14 cellular contexts compared by ENCODE assay signal in genomic region chr5:74434124-74434899, GRCh38.
DNase-seq lines count a peak whose midpoint lies in the region; TF ChIP-seq lines count a peak whose summit lies in the region.
"Had no signal": no experiment of that assay in that cellular context is flagged by ENCODE, and none has a peak within 500 bp of the region (broad histone marks: within the 10 kb centered on the region; RNA-seq: fewer than 3 reads in every experiment).

No MANE protein-coding gene starts in this region.

- 55 to 86% methylated on average over 1 to 4 of the region's 4 CpGs for whole genome bisulfite sequencing in endodermal cell (ENCODE audit: insufficient coverage in 1 of 2, insufficient read length in 1 of 2), 2 experiments
- WGBS in mesendoderm (ENCODE audit: extremely low coverage, insufficient coverage, low lambda C conversion rate), result no CpG with 5 or more reads among the region's 4 CpGs

- H3K4me3 ChIP-seq in ACC112 (ENCODE audit: low read depth, low read length) (peak overlapping the region; percentile 22; the same call in 1 of the 2 replicates), endodermal cell (ENCODE audit: low read length) (no peak overlapping the region), mesendoderm (ENCODE audit: low read length) (no peak overlapping the region), vagina (no peak overlapping the region)
- H3K4me3 ChIP-seq: SK-N-MC had no signal

- H3K4me1 ChIP-seq in ACC112 (ENCODE audit: control insufficient read depth, insufficient read depth, low read length, unreplicated experiment), result peaks cover 10% of the 10 kb centered on the region
- peaks cover 16% of the 10 kb centered on the region for H3K4me1 ChIP-seq in endodermal cell (ENCODE audit: control insufficient read depth, insufficient read depth, low read length)
- peaks cover 11% of the 10 kb centered on the region for H3K4me1 ChIP-seq in mesendoderm (ENCODE audit: control insufficient read depth, low read depth, low read length)
- peaks cover 14% of the 10 kb centered on the region for H3K4me1 ChIP-seq in vagina
- H3K4me1 ChIP-seq: breast epithelium had no signal

- H3K9ac ChIP-seq in endodermal cell (ENCODE audit: extremely low read depth, low read length, poor library complexity, severe bottlenecking) (no peak overlapping the region), mesendoderm (ENCODE audit: low read length) (no peak overlapping the region)

- H3K79me2 ChIP-seq in ACC112 (ENCODE audit: control insufficient read depth, insufficient read depth, low read length, unreplicated experiment) (no peaks in the 10 kb centered on the region), mesendoderm (ENCODE audit: control insufficient read depth, insufficient read depth, low read length) (no peaks in the 10 kb centered on the region)

- H4K8ac ChIP-seq in mesendoderm (ENCODE audit: low read depth, low read length), result no peak overlapping the region

- H3K4ac ChIP-seq in mesendoderm (ENCODE audit: low read depth, low read length), result no peak overlapping the region

- no peak overlapping the region for H2BK15ac ChIP-seq in mesendoderm (replicated peaks; ENCODE audit: low read depth)

- H3K27me3 Mint-ChIP-seq in endodermal cell (ENCODE audit: insufficient read depth), result peaks cover 5% of the 10 kb centered on the region

- peaks cover 21% of the 10 kb centered on the region for H3K9me3 Mint-ChIP-seq in endodermal cell

- no peaks in the 10 kb centered on the region for H3K79me1 ChIP-seq in mesendoderm (ENCODE audit: low read length)

- no peaks in the 10 kb centered on the region for H3K27me3 ChIP-seq in ACC112 (ENCODE audit: insufficient read depth, low read length)
- no peaks in the 10 kb centered on the region for H3K27me3 ChIP-seq in endodermal cell (ENCODE audit: control insufficient read depth, insufficient read depth, low read length, poor library complexity, severe bottlenecking)
- H3K27me3 ChIP-seq in mesendoderm (ENCODE audit: insufficient read depth, low read length, poor library complexity), result no peaks in the 10 kb centered on the region
- no peaks in the 10 kb centered on the region for H3K27me3 ChIP-seq in vagina
- H3K27me3 ChIP-seq: breast epithelium, gastrocnemius medialis had no signal

- no peak overlapping the region for H3K4me2 ChIP-seq in mesendoderm (ENCODE audit: low read length)

- H2BK5ac ChIP-seq in mesendoderm (ENCODE audit: low read length), result peak overlapping the region; percentile 20

- TF ChIP-seq CTCF in endodermal cell (conservative IDR thresholded peaks at IDR 0.05) (no peak), vagina (IDR thresholded peaks at IDR 0.05) (no peak)

- DNase-seq in NOMO-1 (lab: John Stamatoyannopoulos, UW; ENCODE audit: unreplicated experiment in 2 of 2) (peak; percentile 65 to 86), endodermal cell (peak; percentile 52), mesendoderm (peak; percentile 62), AG20443 (ENCODE audit: low spot score) (no peak), mucosa of gallbladder (ENCODE audit: low spot score) (no peak), vagina (ENCODE audit: extremely low spot score in 2 of 2) (no peak), activated gamma-delta T cell treated with Interleukin-2 at 50 U/mL for 16 hours (no peak)
- DNase-seq: activated CD8-positive, alpha-beta memory T cell treated with anti-CD3 and anti-CD28 coated beads, Interleukin-2, amount 10 ng/mL, durations not matched to agents 7 days and 5 days; gastrocnemius medialis; naive B cell; stimulated activated CD4-positive, alpha-beta T cell treated with anti-CD3 and anti-CD28 coated beads, Interleukin-4, amount 100 ng/mL, for 1 hour had no signal

- no peak overlapping the region for H2BK120ac ChIP-seq in mesendoderm (ENCODE audit: low read depth, low read length)

- H3K27ac ChIP-seq in ACC112 (ENCODE audit: low read depth, low read length), result no peak overlapping the region
- H3K27ac ChIP-seq in endodermal cell (ENCODE audit: low read depth, low read length), result peak overlapping the region; percentile 82
- H3K27ac ChIP-seq in mesendoderm (ENCODE audit: low read depth, low read length), result no peak overlapping the region
- H3K27ac ChIP-seq in vagina, result no peak overlapping the region
- H3K27ac ChIP-seq: gastrocnemius medialis, SK-N-MC had no signal

- H4K5ac ChIP-seq in mesendoderm (ENCODE audit: low read length), result no peak overlapping the region

- no peak overlapping the region for H3K18ac ChIP-seq in mesendoderm (ENCODE audit: low read length)

- H3K4me1 Mint-ChIP-seq in endodermal cell, result peaks cover 23% of the 10 kb centered on the region
- H3K4me1 Mint-ChIP-seq: activated CD8-positive, alpha-beta memory T cell treated with anti-CD3 and anti-CD28 coated beads, Interleukin-2, amount 10 ng/mL, durations not matched to agents 7 days and 5 days had no signal

- no peak overlapping the region for H2AFZ ChIP-seq in ACC112 (ENCODE audit: low read length, unreplicated experiment)

- no peak overlapping the region for H3K56ac ChIP-seq in mesendoderm (ENCODE audit: low read length)

- TF ChIP-seq POLR2A in vagina (IDR thresholded peaks at IDR 0.05), result no peak

- H3K36me3 ChIP-seq in ACC112 (ENCODE audit: insufficient read depth, low read length) (no peaks in the 10 kb centered on the region), endodermal cell (ENCODE audit: control insufficient read depth, insufficient read depth, low read length) (no peaks in the 10 kb centered on the region), mesendoderm (ENCODE audit: control insufficient read depth, insufficient read depth, low read length) (no peaks in the 10 kb centered on the region), vagina (no peaks in the 10 kb centered on the region)
- H3K36me3 ChIP-seq: breast epithelium, gastrocnemius medialis had no signal

- no peaks in the 10 kb centered on the region for H3K36me3 Mint-ChIP-seq in endodermal cell (ENCODE audit: low read depth)
- H3K36me3 Mint-ChIP-seq: naive B cell had no signal

- no peak overlapping the region for H2AK5ac ChIP-seq in mesendoderm (ENCODE audit: low read length)

- no peak overlapping the region for H3K27ac Mint-ChIP-seq in endodermal cell
- H3K27ac Mint-ChIP-seq: activated CD8-positive, alpha-beta memory T cell treated with anti-CD3 and anti-CD28 coated beads, Interleukin-2, amount 10 ng/mL, durations not matched to agents 7 days and 5 days; naive B cell had no signal

- H3K9me3 ChIP-seq in endodermal cell (ENCODE audit: control insufficient read depth, low read length), result peaks cover 14% of the 10 kb centered on the region
- H3K9me3 ChIP-seq in vagina, result no peaks in the 10 kb centered on the region
- H3K9me3 ChIP-seq: breast epithelium, gastrocnemius medialis had no signal

- no peak overlapping the region for H3K4me3 Mint-ChIP-seq in endodermal cell
- H3K4me3 Mint-ChIP-seq: activated CD8-positive, alpha-beta memory T cell treated with anti-CD3 and anti-CD28 coated beads, Interleukin-2, amount 10 ng/mL, durations not matched to agents 7 days and 5 days had no signal

- intact Hi-C loops in vagina (cut with DNase I), result no loop called here

- H3K23ac ChIP-seq in mesendoderm (ENCODE audit: low read length), result no peak overlapping the region

Comparison
In these comparisons a context has a peak if more than half of its experiments do, and no peak if none do; other contexts are left out.
1. DNase-seq: peak in NOMO-1 (2 of 2), endodermal cell (single experiment) and mesendoderm (single experiment); none in AG20443 (single experiment), mucosa of gallbladder (single experiment), vagina (0 of 2) and activated gamma-delta T cell treated with Interleukin-2 at 50 U/mL for 16 hours (single experiment).